ENCODE assay signal across 22 cellular contexts in the genomic region with DNA sequence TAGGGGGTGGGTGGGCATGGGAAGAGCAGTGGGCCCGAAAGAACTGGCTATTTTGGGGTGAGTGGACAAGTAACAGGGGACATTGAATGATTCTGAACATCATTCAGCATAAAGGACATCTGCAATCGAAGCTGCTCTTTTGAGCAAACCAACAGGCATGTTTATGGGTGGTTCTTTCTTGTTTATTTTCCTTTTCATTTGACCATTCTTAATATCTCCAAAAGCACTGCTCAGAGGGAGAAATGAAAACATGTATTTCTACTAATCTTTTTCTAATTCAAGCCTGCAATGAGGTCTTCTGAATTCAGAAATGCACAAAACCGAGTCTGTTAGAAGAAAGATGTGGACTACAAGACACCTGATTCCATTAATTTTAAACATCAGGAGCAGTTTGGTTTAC. TPM values are rescaled to one million over a fixed set of nuclear protein-coding genes. Genes with fewer than 3 reads are reported as not detected.
DNase-seq lines count a peak whose midpoint lies in the region; ATAC-seq and TF ChIP-seq lines count a peak whose summit lies in the region.
"Had no signal": no experiment of that assay in that cellular context is flagged by ENCODE, and none has a peak within 500 bp of the region (broad histone marks: within the 10 kb centered on the region; RNA-seq: fewer than 3 reads in every experiment).

No MANE protein-coding gene starts in this region.

- H3K36me3 ChIP-seq in HUES6 (ENCODE audit: control insufficient read depth, insufficient read depth, low read length) = peaks cover 43% of the 10 kb centered on the region
- H3K36me3 ChIP-seq in breast epithelium = no peaks in the 10 kb centered on the region
- H3K36me3 ChIP-seq in tibial nerve = no peaks in the 10 kb centered on the region
- H3K36me3 ChIP-seq: lower lobe of right lung had no signal

- H3K27ac Mint-ChIP-seq in nephron = peak overlapping the region; percentile 40 to 93 (median 89)
- H3K27ac Mint-ChIP-seq: activated naive CD4-positive, alpha-beta T cell treated with anti-CD3 and anti-CD28 coated beads, Interleukin-2, amount 50 U/mL, for 24 hours; activated T-cell treated with anti-CD3 and anti-CD28 coated beads, Interleukin-2, amount 50 U/mL, for 72 hours; B cell; immature natural killer cell; naive thymus-derived CD8-positive, alpha-beta T cell had no signal

- H3K27me3 ChIP-seq in HUES6 (ENCODE audit: control insufficient read depth, insufficient read depth, low read length) (no peaks in the 10 kb centered on the region), breast epithelium (no peaks in the 10 kb centered on the region), tibial nerve (no peaks in the 10 kb centered on the region)
- H3K27me3 ChIP-seq: esophagus muscularis mucosa, vagina had no signal

- peaks cover 64% of the 10 kb centered on the region for H3K4me1 Mint-ChIP-seq in nephron
- H3K4me1 Mint-ChIP-seq: activated naive CD4-positive, alpha-beta T cell treated with anti-CD3 and anti-CD28 coated beads, Interleukin-2, amount 50 U/mL, for 24 hours; B cell; immature natural killer cell; naive thymus-derived CD8-positive, alpha-beta T cell had no signal

- no peak overlapping the region for H3K9ac ChIP-seq in HUES6 (ENCODE audit: low read length)

- intact Hi-C loops in breast epithelium (cut with DNase I; ENCODE audit: low total_unique reads) = loop anchor here (5.0 kb wide), 1 partner anchor 258 kb away; no protein-coding TSS in a partner anchor

- H3K9me3 Mint-ChIP-seq in nephron = no peaks in the 10 kb centered on the region
- H3K9me3 Mint-ChIP-seq: activated naive CD4-positive, alpha-beta T cell treated with anti-CD3 and anti-CD28 coated beads, Interleukin-2, amount 50 U/mL, for 24 hours; activated T-cell treated with anti-CD3 and anti-CD28 coated beads, Interleukin-2, amount 50 U/mL, for 72 hours; naive thymus-derived CD8-positive, alpha-beta T cell had no signal

- TF ChIP-seq POLR2A in breast epithelium (IDR thresholded peaks at IDR 0.05) (no peak), tibial nerve (IDR thresholded peaks at IDR 0.05) (no peak)

- no peak overlapping the region for H3K4me3 ChIP-seq in HUES6 (ENCODE audit: low read depth, low read length)
- no peak overlapping the region for H3K4me3 ChIP-seq in breast epithelium
- no peak overlapping the region for H3K4me3 ChIP-seq in tibial nerve
- H3K4me3 ChIP-seq: esophagus muscularis mucosa, lower lobe of right lung, vagina had no signal

- DNase-seq in breast epithelium (ENCODE audit: low spot score in 2 of 2) (no peak), tibial nerve (ENCODE audit: low spot score in 2 of 2) (no peak), cerebellum (ENCODE audit: low spot score) (no peak), DMS153 treated with DMSO at 0.1 percent for 48 hours (lab: John Stamatoyannopoulos, UW; ENCODE audit: unreplicated experiment) (no peak)
- DNase-seq: activated CD4-positive, CD25-positive, alpha-beta regulatory T cell; activated T-cell treated with anti-CD3 and anti-CD28 coated beads, Interleukin-2, amount 50 U/mL, for 72 hours; effector CD4-positive, alpha-beta T cell; immature natural killer cell; Kasumi-1; lower lobe of right lung; naive thymus-derived CD8-positive, alpha-beta T cell; NCI-H524 treated with DMSO at 0.1 percent for 48 hours; SHP77 treated with DMSO at 0.1 percent for 48 hours; stimulated activated naive CD4-positive, alpha-beta T cell treated with Interleukin-2 at 50 U/mL for 16 hours had no signal

- ATAC-seq in HG03139 (IDR thresholded peaks at IDR 0.05; ENCODE audit: unreplicated experiment) = no peak
- ATAC-seq: lower lobe of right lung; naive thymus-derived CD8-positive, alpha-beta T cell had no signal

- H3K4me3 Mint-ChIP-seq in nephron = no peak overlapping the region
- H3K4me3 Mint-ChIP-seq: activated naive CD4-positive, alpha-beta T cell treated with anti-CD3 and anti-CD28 coated beads, Interleukin-2, amount 50 U/mL, for 24 hours; activated T-cell treated with anti-CD3 and anti-CD28 coated beads, Interleukin-2, amount 50 U/mL, for 72 hours; B cell; immature natural killer cell; naive thymus-derived CD8-positive, alpha-beta T cell had no signal

- H3K4me1 ChIP-seq in HUES6 (ENCODE audit: control insufficient read depth, insufficient read depth, low read length) = peaks cover 29% of the 10 kb centered on the region
- H3K4me1 ChIP-seq in breast epithelium = peaks cover 4 to 6% of the 10 kb centered on the region in 2 donors
- peaks cover 0 to 81% (median 31%) of the 10 kb centered on the region in 4 donors for H3K4me1 ChIP-seq in tibial nerve

- H3K27me3 Mint-ChIP-seq in nephron (ENCODE audit: low read depth) = no peaks in the 10 kb centered on the region

- peak overlapping the region; percentile 62; the same call in 1 of the 2 replicates for H3K27ac ChIP-seq in HUES6 (ENCODE audit: low read depth, low read length)
- H3K27ac ChIP-seq in breast epithelium = peak overlapping the region; percentile 34 to 54
- H3K27ac ChIP-seq in tibial nerve = peak overlapping the region in 3 of 4 donors; percentile 13 to 84 (median 83)

- no peak for TF ChIP-seq CTCF in breast epithelium (IDR thresholded peaks at IDR 0.05)
- no peak for TF ChIP-seq CTCF in nephron (IDR thresholded peaks at IDR 0.05; ENCODE audit: unreplicated experiment in 3 of 3)
- TF ChIP-seq CTCF in tibial nerve (IDR thresholded peaks at IDR 0.05) = no peak

- no peak for TF ChIP-seq EP300 in tibial nerve (IDR thresholded peaks at IDR 0.05)

- 44 to 48% methylated on average over 3 of the region's 3 CpGs for WGBS in tibial nerve, 2 donors

- no peaks in the 10 kb centered on the region for H3K9me3 ChIP-seq in HUES6 (ENCODE audit: control insufficient read depth, insufficient read depth, low read depth, low read length)
- no peaks in the 10 kb centered on the region for H3K9me3 ChIP-seq in breast epithelium
- H3K9me3 ChIP-seq in tibial nerve = no peaks in the 10 kb centered on the region
- H3K9me3 ChIP-seq: esophagus muscularis mucosa, lower lobe of right lung, vagina had no signal

- peaks cover 41% of the 10 kb centered on the region for H3K36me3 Mint-ChIP-seq in nephron (ENCODE audit: low read depth)
- H3K36me3 Mint-ChIP-seq: activated naive CD4-positive, alpha-beta T cell treated with anti-CD3 and anti-CD28 coated beads, Interleukin-2, amount 50 U/mL, for 24 hours; immature natural killer cell; naive thymus-derived CD8-positive, alpha-beta T cell had no signal

RNA-seq across cellular contexts. Expression of a gene that starts 54.0 kb away (rescaled TPM):
- total RNA-seq in breast epithelium (10 to 100 TPM in 2 of 3 donors, 1 to 10 TPM in 1; 6.0 to 20.2 (median 13.1) TPM), tibial nerve (10 to 100 TPM; 32.0 to 47.9 (median 33.5) TPM), cerebellum (43.6 TPM)
- total RNA-seq: B cell; naive thymus-derived CD8-positive, alpha-beta T cell; T-helper 2 cell treated with Interferon-gamma antibody and Interleukin-4, amounts not matched to agents 100 ng/mL and 5 ng/mL, for 36 hours had no signal
